In genomic region chr14:34874386-34875030, GRCh38 we compare ENCODE assay signal across 8 cellular contexts. TPM values are rescaled to one million over a fixed set of nuclear protein-coding genes. Genes with fewer than 3 reads are reported as not detected.
DNase-seq lines count a peak whose midpoint lies in the region; ATAC-seq, FAIRE-seq and TF ChIP-seq lines count a peak whose summit lies in the region.

No MANE protein-coding gene starts in this region.

- peak; percentile 30 for ATAC-seq in GM19452 (IDR thresholded peaks at IDR 0.05; ENCODE audit: unreplicated experiment)
- peak; percentile 4 for ATAC-seq in HG03558 (IDR thresholded peaks at IDR 0.05; ENCODE audit: extremely low read depth, unreplicated experiment)
- ATAC-seq in thoracic aorta (ENCODE audit: insufficient number of reproducible peaks, low FRiP score, low read depth) = peak; percentile 35

- H3K4me1 ChIP-seq in OCI-LY7 (ENCODE audit: insufficient read depth, low read length, poor library complexity, severe bottlenecking) = peaks cover 22% of the 10 kb centered on the region
- peaks cover 42 to 45% of the 10 kb centered on the region in 2 experiments for H3K4me1 ChIP-seq in neutrophil (ENCODE audit: control insufficient read depth in 1 of 2, insufficient read depth in 1 of 2, low read depth in 1 of 2, low read length in 1 of 2)
- H3K4me1 ChIP-seq in thoracic aorta (ENCODE audit: control insufficient read depth in 1 of 2, low read depth in 2 of 2) = peaks cover 3 to 13% of the 10 kb centered on the region in 2 donors

- H3K4me3 ChIP-seq in OCI-LY7 (ENCODE audit: low read depth, low read length, poor library complexity, severe bottlenecking) (peak overlapping the region; percentile 99), neutrophil (ENCODE audit: low read depth in 1 of 2, low read length in 1 of 2) (peak overlapping the region; percentile 78 to 89), thoracic aorta (peak overlapping the region; percentile 100)

- POLR2A ChIA-PET in OCI-LY7 (lab: Charles Lee) = interaction anchor here (0.6 to 1.0 kb wide), 4 partner anchors 18 to 174 kb away, joined by 3 to 5 read pairs (median 4); no protein-coding TSS in a partner anchor

- H3K9me3 ChIP-seq in OCI-LY7 (ENCODE audit: low read length) (no peaks in the 10 kb centered on the region), neutrophil (no peaks in the 10 kb centered on the region), thoracic aorta (no peaks in the 10 kb centered on the region)

- H3K27ac ChIP-seq in OCI-LY7 (ENCODE audit: low read depth, low read length, poor library complexity, severe bottlenecking) (peak overlapping the region; percentile 95), neutrophil (peak overlapping the region; percentile 100), thoracic aorta (peak overlapping the region; percentile 99 to 100)

- peak; percentile 65 for DNase-seq in Caki2 (ENCODE audit: low read depth)
- DNase-seq in OCI-LY7 (ENCODE audit: low spot score) = peak; percentile 70
- peak; percentile 30 for DNase-seq in activated gamma-delta T cell treated with anti-CD3 and anti-CD28 coated beads, Interleukin-2, amount 50 U/mL, for 16 hours (ENCODE audit: low read depth)
- peak; percentile 52 to 72 for DNase-seq in frontal cortex (ENCODE audit: low spot score in 2 of 2)
- DNase-seq in thoracic aorta (ENCODE audit: low spot score) = no peak

- H4K20me1 ChIP-seq in OCI-LY7 (ENCODE audit: insufficient read depth, low read length) = peaks cover 16% of the 10 kb centered on the region; the same call in 1 of the 2 replicates

- in situ Hi-C loops in Caki2 (cut with HindIII; ENCODE audit: low pct_unique_long_range_greater_than_20kb, low sequenced_read_pairs) = no loop called here

- intact Hi-C loops in OCI-LY7 (cut with micrococcal nuclease; ENCODE audit: unreplicated experiment) = loop anchor here (1.0 to 10.0 kb wide), 5 partner anchors 162 to 533 kb away; partner anchors contain the start of genes CFL2 and PPP2R3C

- H3K79me2 ChIP-seq in OCI-LY7 (ENCODE audit: insufficient read depth, low read depth, low read length) = peaks cover 54% of the 10 kb centered on the region

- no peak for TF ChIP-seq CTCF in OCI-LY7 (conservative IDR thresholded peaks at IDR 0.05; ENCODE audit: low read length)
- no peak for TF ChIP-seq CTCF in neutrophil (IDR thresholded peaks at IDR 0.05)
- no peak for TF ChIP-seq CTCF in thoracic aorta (IDR thresholded peaks at IDR 0.05)

- H3K36me3 ChIP-seq in OCI-LY7 (ENCODE audit: insufficient read depth, low read length) (peaks cover 35% of the 10 kb centered on the region), neutrophil (peaks cover 17% of the 10 kb centered on the region), thoracic aorta (no peaks in the 10 kb centered on the region)

- no peaks in the 10 kb centered on the region for H3K9me2 ChIP-seq in OCI-LY7 (ENCODE audit: insufficient read depth, low read length)

- no peak for FAIRE-seq in frontal cortex (lab: Jason Lieb, UNC)

- peak overlapping the region; percentile 99 for H3K4me2 ChIP-seq in OCI-LY7 (ENCODE audit: low read length)

- no TSS peak for BruUV-seq in OCI-LY7 (replicated peaks; lab: Mats Ljungman, UMichigan)

- peak overlapping the region; percentile 73 for H2AFZ ChIP-seq in OCI-LY7 (ENCODE audit: low read length)

- CTCF ChIA-PET in OCI-LY7 (lab: Charles Lee; ENCODE audit: unreplicated experiment) = no interaction called here

- no peaks in the 10 kb centered on the region for H3K27me3 ChIP-seq in neutrophil
- H3K27me3 ChIP-seq in thoracic aorta (replicated peaks; ENCODE audit: insufficient read depth) = no peaks in the 10 kb centered on the region

RNA-seq across cellular contexts. Expression of gene BAZ1A, which starts 0.7 kb away (rescaled TPM):
- total RNA-seq in Caki2 (2014; rRNA removed; shearing (Covaris generic); ENCODE audit: low replicate concordance) = 10.3 and 23.0 TPM in 2 replicates
- total RNA-seq in OCI-LY7 (2014; rRNA removed; shearing (Covaris generic)) = 39.6 and 42.2 TPM in 2 replicates
- 58.6 and 58.7 TPM in 2 replicates for total RNA-seq in OCI-LY7 (2022)
- 18.3 TPM for total RNA-seq in frontal cortex
- 10 to 100 TPM; 16.1 to 51.6 TPM for total RNA-seq in thoracic aorta
